In genomic region chr20:20731945-20732296, GRCh38 we compare ENCODE assay signal across 13 cellular contexts. TPM values are rescaled to one million over a fixed set of nuclear protein-coding genes. Genes with fewer than 3 reads are reported as not detected.
DNase-seq lines count a peak whose midpoint lies in the region; ATAC-seq, FAIRE-seq and TF ChIP-seq lines count a peak whose summit lies in the region.
"Had no signal": no experiment of that assay in that cellular context is flagged by ENCODE, and none has a peak within 500 bp of the region (broad histone marks: within the 10 kb centered on the region; RNA-seq: fewer than 3 reads in every experiment).

No MANE protein-coding gene starts in this region.

- H3K4me3 ChIP-seq in choroid plexus epithelial cell (ENCODE audit: low read depth, low read length) (no peak overlapping the region), lower lobe of right lung (no peak overlapping the region), colonic mucosa (no peak overlapping the region)

- no peak overlapping the region for H3K9ac ChIP-seq in colonic mucosa (ENCODE audit: low read depth in 2 of 2, low read length in 2 of 2)

- H3K36me3 Mint-ChIP-seq in CD14-positive monocyte, result peaks cover 0 to 2% of the 10 kb centered on the region in 2 donors

- no peaks in the 10 kb centered on the region for H3K9me3 Mint-ChIP-seq in CD14-positive monocyte
- H3K9me3 Mint-ChIP-seq: neural crest cell had no signal

- DNase-seq in CD14-positive monocyte (ENCODE audit: low spot score) (peak; percentile 63), NOMO-1 treated with DMSO at 0.1 percent for 48 hours (lab: John Stamatoyannopoulos, UW; ENCODE audit: unreplicated experiment) (peak; percentile 83), choroid plexus epithelial cell (ENCODE audit: low read depth) (peak; percentile 66), lower lobe of right lung (no peak), GM19239 (ENCODE audit: insufficient read length, low spot score) (no peak), GM13976 (ENCODE audit: low spot score) (no peak), colonic mucosa (no peak)
- DNase-seq: caudate nucleus, DND-41, MM.1S had no signal

- intact Hi-C loops in CD14-positive monocyte (cut with micrococcal nuclease), result loop anchor here in 1 of 2 donors (5.0 kb wide), 1 partner anchor 50 kb away; no protein-coding TSS in a partner anchor
- intact Hi-C loops in lower lobe of right lung (cut with DNase I), result no loop called here
- intact Hi-C loops in colonic mucosa (cut with DNase I), result no loop called here

- FAIRE-seq in GM19239 (lab: Jason Lieb, UNC), result no peak

- H3K36me3 ChIP-seq in lower lobe of right lung (no peaks in the 10 kb centered on the region), colonic mucosa (no peaks in the 10 kb centered on the region)

- peak overlapping the region in 1 of 2 donors; percentile 40 for H3K4me3 Mint-ChIP-seq in CD14-positive monocyte
- H3K4me3 Mint-ChIP-seq: neural crest cell had no signal

- H3K27me3 Mint-ChIP-seq in CD14-positive monocyte (ENCODE audit: low read depth in 3 of 3), result no peaks in the 10 kb centered on the region

- in situ Hi-C loops in GM13976 (cut with MboI; ENCODE audit: low sequenced_read_pairs, unreplicated experiment), result no loop called here

- no peaks in the 10 kb centered on the region for H3K27me3 ChIP-seq in lower lobe of right lung (ENCODE audit: low read depth)
- H3K27me3 ChIP-seq in colonic mucosa, result no peaks in the 10 kb centered on the region

- no peak for TF ChIP-seq CTCF in CD14-positive monocyte (IDR thresholded peaks at IDR 0.05)
- TF ChIP-seq CTCF in choroid plexus epithelial cell (conservative IDR thresholded peaks at IDR 0.05; ENCODE audit: low read depth, low read length), result no peak
- TF ChIP-seq CTCF in lower lobe of right lung (IDR thresholded peaks at IDR 0.05), result no peak
- TF ChIP-seq CTCF in GM13976 (IDR thresholded peaks at IDR 0.05; ENCODE audit: borderline replicate concordance, control extremely low read depth, extremely low read depth, insufficient read depth, missing control alignments), result no peak
- TF ChIP-seq CTCF in colonic mucosa (IDR thresholded peaks at IDR 0.05), result no peak

- peak in 1 of 2 donors; percentile 71 for ATAC-seq in lower lobe of right lung
- ATAC-seq in HG03469 (IDR thresholded peaks at IDR 0.05; ENCODE audit: unreplicated experiment), result no peak
- ATAC-seq: activated CD4-positive, CD25-positive, alpha-beta regulatory T cell treated with anti-CD3 and anti-CD28 coated beads, Interleukin-2, amount 50 U/mL, for 24 hours had no signal

- H3K9me3 ChIP-seq in lower lobe of right lung (no peaks in the 10 kb centered on the region), colonic mucosa (no peaks in the 10 kb centered on the region)

- H3K4me1 ChIP-seq in lower lobe of right lung, result peaks cover 18% of the 10 kb centered on the region
- H3K4me1 ChIP-seq in colonic mucosa, result no peaks in the 10 kb centered on the region

- H3K4me1 Mint-ChIP-seq in CD14-positive monocyte, result peaks cover 45% of the 10 kb centered on the region

- peak overlapping the region; percentile 56 to 96 (median 89) for H3K27ac Mint-ChIP-seq in CD14-positive monocyte

- H3K27ac ChIP-seq in lower lobe of right lung, result peak overlapping the region; percentile 50
- H3K27ac ChIP-seq in colonic mucosa, result no peak overlapping the region

RNA-seq across cellular contexts. Expression of gene RALGAPA2, which starts 19.5 kb away (rescaled TPM):
- 1 to 10 TPM; 6.2 to 8.9 TPM for polyA plus RNA-seq in CD14-positive monocyte
- total RNA-seq in lower lobe of right lung (73.8 TPM), colonic mucosa (10 to 100 TPM; 64.5 to 66.1 TPM)

Comparison
In these comparisons a context has a peak if more than half of its experiments do, and no peak if none do; other contexts are left out.
1. DNase-seq: peak in CD14-positive monocyte (single experiment), NOMO-1 treated with DMSO at 0.1 percent for 48 hours (single experiment) and choroid plexus epithelial cell (single experiment); none in lower lobe of right lung (single experiment), GM19239 (single experiment), GM13976 (single experiment) and colonic mucosa (single experiment).